ENCODE assay signal across 1 cellular context in genomic region chr2:167832840-167833239, GRCh38.
TF ChIP-seq lines count a peak whose summit lies in the region.

No MANE protein-coding gene starts in this region.

TF ChIP-seq in HepG2, 621 proteins besides CTCF, POLR2A, EP300 and RAD21 (continued from another document):
- TF ChIP-seq ZFP91 (CRISPR knock-in tag; IDR thresholded peaks at IDR 0.05; ENCODE audit: borderline replicate concordance) (no peak), PLRG1 (conservative IDR thresholded peaks at IDR 0.05) (no peak), ZNF740 (CRISPR knock-in tag; IDR thresholded peaks at IDR 0.05) (no peak), RBM39 (IDR thresholded peaks at IDR 0.05; ENCODE audit: low read depth, low read length, poor library complexity, severe bottlenecking) (no peak), GLMP (CRISPR knock-in tag; IDR thresholded peaks at IDR 0.05; ENCODE audit: borderline replicate concordance) (no peak), TFDP1 (CRISPR knock-in tag; IDR thresholded peaks at IDR 0.05; ENCODE audit: borderline replicate concordance) (no peak), MAFK (conservative IDR thresholded peaks at IDR 0.05 in 1 of 2, IDR thresholded peaks at IDR 0.05 in 1 of 2; ENCODE audit: low read length in 2 of 2) (no peak), ZNF562 (CRISPR knock-in tag; IDR thresholded peaks at IDR 0.05; ENCODE audit: borderline replicate concordance) (no peak)
